10 cellular contexts compared by ENCODE assay signal in the genomic region with DNA sequence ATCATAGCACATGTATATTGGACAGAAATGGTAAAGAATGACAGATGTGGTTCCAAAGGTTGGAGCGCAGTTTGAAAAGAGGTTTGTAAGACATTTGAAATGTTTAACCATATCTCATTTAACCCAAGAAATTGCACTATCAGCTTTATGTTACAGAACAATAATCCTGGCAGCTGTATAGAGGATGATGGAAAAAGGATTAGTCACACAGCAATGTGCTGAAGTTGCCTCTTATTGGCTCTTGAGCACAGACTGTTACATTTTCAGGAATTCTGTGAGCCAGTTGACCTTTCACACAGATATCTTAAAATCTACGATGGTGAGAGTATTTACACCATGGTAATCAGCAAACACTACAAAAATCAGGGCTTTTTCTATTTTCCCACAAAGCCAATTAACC. TPM values are rescaled to one million over a fixed set of nuclear protein-coding genes. Genes with fewer than 3 reads are reported as not detected.
A peak's percentile ranks its signal among the peaks of the same experiment; 100 is the strongest.
DNase-seq lines count a peak whose midpoint lies in the region; ATAC-seq and TF ChIP-seq lines count a peak whose summit lies in the region.
"Had no signal": no experiment of that assay in that cellular context is flagged by ENCODE, and none has a peak within 500 bp of the region (broad histone marks: within the 10 kb centered on the region; RNA-seq: fewer than 3 reads in every experiment).

No MANE protein-coding gene starts in this region.

- H3K9me3 ChIP-seq in effector memory CD4-positive, alpha-beta T cell (ENCODE audit: control insufficient read depth, low read length) = no peaks in the 10 kb centered on the region
- H3K9me3 ChIP-seq in right cardiac atrium (ENCODE audit: control insufficient read depth, low read length) (no peaks in the 10 kb centered on the region), prostate gland (no peaks in the 10 kb centered on the region)

- H3K4me3 Mint-ChIP-seq in T-helper 1 cell treated with Interleukin-12 subunit alpha and Interleukin-12 subunit beta and Interleukin-4 antibody, amounts not matched to agents 30 μg/mL and 1 μg/mL, for 36 hours = peak overlapping the region; percentile 35

- no peak for TF ChIP-seq POLR2A in prostate gland (IDR thresholded peaks at IDR 0.05)

- peak overlapping the region; percentile 40 for H3K27ac ChIP-seq in effector memory CD4-positive, alpha-beta T cell (ENCODE audit: insufficient read depth, low read length, poor library complexity, severe bottlenecking)
- H3K27ac ChIP-seq in right cardiac atrium (ENCODE audit: low read length) = no peak overlapping the region
- H3K27ac ChIP-seq in prostate gland = peak overlapping the region in 1 of 2 donors; percentile 45

- H3K27me3 Mint-ChIP-seq in T-helper 1 cell treated with Interleukin-12 subunit alpha and Interleukin-12 subunit beta and Interleukin-4 antibody, amounts not matched to agents 30 μg/mL and 1 μg/mL, for 36 hours (ENCODE audit: low read depth) = no peaks in the 10 kb centered on the region

- peaks cover 6% of the 10 kb centered on the region for H3K36me3 ChIP-seq in effector memory CD4-positive, alpha-beta T cell (ENCODE audit: control insufficient read depth, insufficient read depth, low read length)
- no peaks in the 10 kb centered on the region for H3K36me3 ChIP-seq in prostate gland

- no peaks in the 10 kb centered on the region for H3K9me3 Mint-ChIP-seq in T-helper 1 cell treated with Interleukin-12 subunit alpha and Interleukin-12 subunit beta and Interleukin-4 antibody, amounts not matched to agents 30 μg/mL and 1 μg/mL, for 36 hours

- no peak for TF ChIP-seq CTCF in prostate gland (IDR thresholded peaks at IDR 0.05)

- DNase-seq in T-helper 1 cell = no peak
- DNase-seq in OCI-M1 (lab: John Stamatoyannopoulos, UW) = peak; percentile 7
- no peak for DNase-seq in effector memory CD4-positive, alpha-beta T cell
- peak; percentile 32 for DNase-seq in renal cortical epithelial cell (ENCODE audit: low read depth)
- no peak for DNase-seq in right cardiac atrium
- DNase-seq in prostate gland (ENCODE audit: low spot score) = no peak
- no peak for DNase-seq in globus pallidus (ENCODE audit: low spot score)
- DNase-seq: KG1, NCI-H2227 treated with DMSO at 0.1 percent for 48 hours had no signal

- no peaks in the 10 kb centered on the region for H3K27me3 ChIP-seq in effector memory CD4-positive, alpha-beta T cell (replicated peaks; ENCODE audit: control insufficient read depth, insufficient read depth, low read length, poor library complexity, severe bottlenecking)
- H3K27me3 ChIP-seq in right cardiac atrium (ENCODE audit: control insufficient read depth, insufficient read depth) (no peaks in the 10 kb centered on the region), prostate gland (replicated peaks; ENCODE audit: insufficient read depth) (no peaks in the 10 kb centered on the region)

- ATAC-seq in right cardiac atrium = no peak

- H3K27ac Mint-ChIP-seq in T-helper 1 cell treated with Interleukin-12 subunit alpha and Interleukin-12 subunit beta and Interleukin-4 antibody, amounts not matched to agents 30 μg/mL and 1 μg/mL, for 36 hours = peak overlapping the region; percentile 70

- 69% methylated on average over 2 of the region's 2 CpGs for WGBS in right cardiac atrium
- WGBS in prostate gland = 63% methylated on average over 2 of the region's 2 CpGs

- H3K36me3 Mint-ChIP-seq in T-helper 1 cell treated with Interleukin-12 subunit alpha and Interleukin-12 subunit beta and Interleukin-4 antibody, amounts not matched to agents 30 μg/mL and 1 μg/mL, for 36 hours (ENCODE audit: low read depth) = peaks cover 18% of the 10 kb centered on the region

- H3K4me3 ChIP-seq in effector memory CD4-positive, alpha-beta T cell (ENCODE audit: insufficient read depth, low read depth, low read length, poor library complexity, severe bottlenecking) = no peak overlapping the region
- H3K4me3 ChIP-seq in right cardiac atrium (ENCODE audit: low read length) (no peak overlapping the region), prostate gland (no peak overlapping the region)

- H3K4me1 ChIP-seq in effector memory CD4-positive, alpha-beta T cell (ENCODE audit: control insufficient read depth, insufficient read depth, low read length, poor library complexity, severe bottlenecking) = peaks cover 26% of the 10 kb centered on the region
- H3K4me1 ChIP-seq in right cardiac atrium (ENCODE audit: control insufficient read depth, insufficient read depth, low read length) = no peaks in the 10 kb centered on the region
- peaks cover 7% of the 10 kb centered on the region for H3K4me1 ChIP-seq in prostate gland (replicated peaks)

- H3K4me1 Mint-ChIP-seq in T-helper 1 cell treated with Interleukin-12 subunit alpha and Interleukin-12 subunit beta and Interleukin-4 antibody, amounts not matched to agents 30 μg/mL and 1 μg/mL, for 36 hours (ENCODE audit: low read depth) = peaks cover 53% of the 10 kb centered on the region

- intact Hi-C loops in right cardiac atrium (cut with DNase I) = no loop called here
- intact Hi-C loops in prostate gland (cut with DNase I) = loop anchor here (10.0 kb wide), 1 partner anchor 315 kb away; no protein-coding TSS in a partner anchor

RNA-seq across cellular contexts. Expression of a gene that starts 3.9 kb away (rescaled TPM):
- 30.6 and 55.2 TPM in 2 replicates for total RNA-seq in renal cortical epithelial cell
- total RNA-seq in right cardiac atrium = 10 to 100 TPM; 40.6 to 59.2 (median 46.7) TPM
- 18.5 TPM for polyA plus RNA-seq in right cardiac atrium
- 10 to 100 TPM; 35.1 to 86.4 TPM for total RNA-seq in prostate gland

RNA-seq across cellular contexts. Expression of a gene that starts 3.9 kb away (rescaled TPM):
- total RNA-seq in renal cortical epithelial cell (11.3 and 12.8 TPM in 2 replicates), right cardiac atrium (1 to 10 TPM; 6.8 to 8.4 (median 7.9) TPM), prostate gland (10 to 100 TPM in 1 of 2 donors, 1 to 10 TPM in 1; 9.7 to 15.3 TPM)
- polyA plus RNA-seq in right cardiac atrium = 6.1 TPM

RNA-seq across cellular contexts. Expression of a gene that starts 20.2 kb away (rescaled TPM):
- total RNA-seq in renal cortical epithelial cell (63.4 and 116 TPM in 2 replicates), right cardiac atrium (100 to 1,000 TPM in 2 of 4 donors, 10 to 100 TPM in 2; 91.8 to 107 (median 103) TPM), prostate gland (10 to 100 TPM; 95.4 to 99.9 TPM)
- polyA plus RNA-seq in right cardiac atrium = 53.8 TPM

Comparison
In these comparisons a context has a peak if more than half of its experiments do, and no peak if none do; other contexts are left out.
1. DNase-seq: peak in OCI-M1 (single experiment) and renal cortical epithelial cell (single experiment); none in T-helper 1 cell (0 of 5), effector memory CD4-positive, alpha-beta T cell (0 of 3), right cardiac atrium (0 of 3), prostate gland (single experiment) and globus pallidus (single experiment).